ENCODE assay signal across 14 cellular contexts in genomic region chr5:1092122-1092521, GRCh38. TPM values are rescaled to one million over a fixed set of nuclear protein-coding genes. Genes with fewer than 3 reads are reported as not detected.
A peak's percentile ranks its signal among the peaks of the same experiment; 100 is the strongest.
DNase-seq lines count a peak whose midpoint lies in the region; ATAC-seq and TF ChIP-seq lines count a peak whose summit lies in the region.
"Had no signal": no experiment of that assay in that cellular context is flagged by ENCODE, and none has a peak within 500 bp of the region (broad histone marks: within the 10 kb centered on the region; RNA-seq: fewer than 3 reads in every experiment).

No MANE protein-coding gene starts in this region.

- no peak overlapping the region for H3K4me3 ChIP-seq in Panc1 (ENCODE audit: low read depth in 2 of 2, low read length in 2 of 2)
- no peak overlapping the region for H3K4me3 ChIP-seq in hepatocyte
- H3K4me3 ChIP-seq in left lung = no peak overlapping the region
- H3K4me3 ChIP-seq in SJCRH30 = no peak overlapping the region

- no peaks in the 10 kb centered on the region for H3K9me2 ChIP-seq in hepatocyte (replicated peaks; ENCODE audit: insufficient read depth)

- intact Hi-C loops in Panc1 (cut with micrococcal nuclease; ENCODE audit: unreplicated experiment) (no loop called here), left lung (cut with DNase I) (no loop called here)

- H3K79me2 ChIP-seq in hepatocyte = peaks cover 13% of the 10 kb centered on the region

- no peak overlapping the region for H3K4me2 ChIP-seq in hepatocyte

- peak overlapping the region; percentile 45 for H3K27ac Mint-ChIP-seq in T-helper 17 cell
- H3K27ac Mint-ChIP-seq in stimulated activated effector memory CD8-positive, alpha-beta T cell treated with anti-CD3 and anti-CD28 coated beads, Interleukin-12 subunit alpha, Interleukin-12 subunit beta, amount 100 ng/mL, for 72 hours = peak overlapping the region; percentile 37
- H3K27ac Mint-ChIP-seq: CD8-positive, alpha-beta memory T cell had no signal

- H3K36me3 ChIP-seq in Panc1 (ENCODE audit: control insufficient read depth, insufficient read depth, low read length) (peaks cover 24% of the 10 kb centered on the region), hepatocyte (replicated peaks; ENCODE audit: insufficient read depth, low read depth) (no peaks in the 10 kb centered on the region), left lung (peaks cover 0 to 69% of the 10 kb centered on the region in 2 donors), SJCRH30 (no peaks in the 10 kb centered on the region)
- H3K36me3 ChIP-seq: BE2C had no signal

- no peak for TF ChIP-seq CTCF in Panc1 (IDR thresholded peaks at IDR 0.05)
- TF ChIP-seq CTCF in hepatocyte (IDR thresholded peaks at IDR 0.05; ENCODE audit: poor library complexity) = no peak
- no peak for TF ChIP-seq CTCF in GM13976 (IDR thresholded peaks at IDR 0.05; ENCODE audit: borderline replicate concordance, control extremely low read depth, extremely low read depth, insufficient read depth, missing control alignments)
- TF ChIP-seq CTCF in left lung (IDR thresholded peaks at IDR 0.05) = no peak

- H3K4me3 Mint-ChIP-seq in T-helper 17 cell = no peak overlapping the region
- no peak overlapping the region for H3K4me3 Mint-ChIP-seq in stimulated activated effector memory CD8-positive, alpha-beta T cell treated with anti-CD3 and anti-CD28 coated beads, Interleukin-12 subunit alpha, Interleukin-12 subunit beta, amount 100 ng/mL, for 72 hours
- H3K4me3 Mint-ChIP-seq: CD4-positive, CD25-positive, alpha-beta regulatory T cell; CD8-positive, alpha-beta memory T cell; H9 had no signal

- no peaks in the 10 kb centered on the region for H3K9me3 Mint-ChIP-seq in stimulated activated effector memory CD8-positive, alpha-beta T cell treated with anti-CD3 and anti-CD28 coated beads, Interleukin-12 subunit alpha, Interleukin-12 subunit beta, amount 100 ng/mL, for 72 hours
- H3K9me3 Mint-ChIP-seq: CD4-positive, CD25-positive, alpha-beta regulatory T cell; CD8-positive, alpha-beta memory T cell; H9 had no signal

- no peaks in the 10 kb centered on the region for H4K20me1 ChIP-seq in hepatocyte (ENCODE audit: insufficient read depth, poor library complexity, severe bottlenecking)

- no peak overlapping the region for H2AFZ ChIP-seq in hepatocyte

- in situ Hi-C loops in Panc1 (cut with HindIII; ENCODE audit: low pct_unique_long_range_greater_than_20kb, low sequenced_read_pairs) = no loop called here
- in situ Hi-C loops in GM13976 (cut with MboI; ENCODE audit: low sequenced_read_pairs, unreplicated experiment) = no loop called here

- 77% methylated on average over 14 of the region's 14 CpGs for WGBS in hepatocyte (ENCODE audit: low lambda C conversion rate, missing lambda C conversion rate)

- no peaks in the 10 kb centered on the region for H3K27me3 Mint-ChIP-seq in T-helper 17 cell
- H3K27me3 Mint-ChIP-seq: CD4-positive, CD25-positive, alpha-beta regulatory T cell; CD8-positive, alpha-beta memory T cell had no signal

- CTCF ChIA-PET in Panc1 (lab: Charles Lee) = no interaction called here

- H3K27me3 ChIP-seq in Panc1 (ENCODE audit: control insufficient read depth, insufficient read depth, low read length) = no peaks in the 10 kb centered on the region
- no peaks in the 10 kb centered on the region for H3K27me3 ChIP-seq in hepatocyte
- H3K27me3 ChIP-seq in left lung = no peaks in the 10 kb centered on the region
- H3K27me3 ChIP-seq in SJCRH30 = no peaks in the 10 kb centered on the region
- H3K27me3 ChIP-seq: BE2C had no signal

- H3K4me1 ChIP-seq in Panc1 (ENCODE audit: control insufficient read depth, insufficient read depth, low read length) = peaks cover 79% of the 10 kb centered on the region
- H3K4me1 ChIP-seq in hepatocyte (ENCODE audit: insufficient read depth) = peaks cover 15% of the 10 kb centered on the region
- H3K4me1 ChIP-seq in left lung = peaks cover 0 to 7% of the 10 kb centered on the region in 2 donors
- peaks cover 3% of the 10 kb centered on the region; the same call in 1 of the 2 replicates for H3K4me1 ChIP-seq in SJCRH30
- H3K4me1 ChIP-seq: BE2C, Caco-2 had no signal

- ATAC-seq in Panc1 (no peak), T-helper 17 cell (no peak), left lung (no peak)
- no peak for ATAC-seq in stimulated activated effector memory CD8-positive, alpha-beta T cell treated with anti-CD3 and anti-CD28 coated beads, Interleukin-12 subunit alpha, Interleukin-12 subunit beta, amount 100 ng/mL, for 72 hours

- peaks cover 11% of the 10 kb centered on the region for H3K4me1 Mint-ChIP-seq in T-helper 17 cell
- no peaks in the 10 kb centered on the region for H3K4me1 Mint-ChIP-seq in stimulated activated effector memory CD8-positive, alpha-beta T cell treated with anti-CD3 and anti-CD28 coated beads, Interleukin-12 subunit alpha, Interleukin-12 subunit beta, amount 100 ng/mL, for 72 hours

- POLR2A ChIA-PET in Panc1 (lab: Charles Lee) = no interaction called here

- H3K27ac ChIP-seq in Panc1 (ENCODE audit: low read length) = peak overlapping the region; percentile 97
- H3K27ac ChIP-seq in hepatocyte = peak overlapping the region; percentile 70
- no peak overlapping the region for H3K27ac ChIP-seq in left lung
- H3K27ac ChIP-seq in SJCRH30 = no peak overlapping the region

- no peaks in the 10 kb centered on the region for H3K9me3 ChIP-seq in Panc1 (ENCODE audit: control insufficient read depth, insufficient read depth, low read depth, low read length)
- no peaks in the 10 kb centered on the region for H3K9me3 ChIP-seq in T-helper 17 cell (ENCODE audit: control insufficient read depth, low read length, poor library complexity, severe bottlenecking)
- no peaks in the 10 kb centered on the region for H3K9me3 ChIP-seq in hepatocyte (ENCODE audit: low read depth)
- no peaks in the 10 kb centered on the region for H3K9me3 ChIP-seq in left lung
- H3K9me3 ChIP-seq in SJCRH30 (replicated peaks) = no peaks in the 10 kb centered on the region
- H3K9me3 ChIP-seq: BE2C, Caco-2 had no signal

- BruUV-seq in Panc1 (replicated peaks; lab: Mats Ljungman, UMichigan) = no TSS peak

- DNase-seq in Panc1 (ENCODE audit: low read depth, low spot score) = no peak
- DNase-seq in T-helper 17 cell = no peak
- no peak for DNase-seq in hepatocyte (ENCODE audit: low spot score)
- no peak for DNase-seq in stimulated activated effector memory CD8-positive, alpha-beta T cell treated with anti-CD3 and anti-CD28 coated beads, Interleukin-12 subunit alpha, Interleukin-12 subunit beta, amount 100 ng/mL, for 72 hours (ENCODE audit: low spot score in 2 of 2)
- no peak for DNase-seq in GM13976 (ENCODE audit: low spot score)
- no peak for DNase-seq in left lung
- DNase-seq in SJCRH30 = no peak
- DNase-seq: ACHN; BE2C; C1 segment of cervical spinal cord; Caco-2; CD4-positive, CD25-positive, alpha-beta regulatory T cell; CD8-positive, alpha-beta memory T cell; H9 had no signal

- H3K36me3 Mint-ChIP-seq in T-helper 17 cell (ENCODE audit: low read depth) = peaks cover 2% of the 10 kb centered on the region
- peaks cover 5% of the 10 kb centered on the region for H3K36me3 Mint-ChIP-seq in stimulated activated effector memory CD8-positive, alpha-beta T cell treated with anti-CD3 and anti-CD28 coated beads, Interleukin-12 subunit alpha, Interleukin-12 subunit beta, amount 100 ng/mL, for 72 hours

RNA-seq across cellular contexts. Expression of gene SLC12A7, which starts 19.7 kb away (rescaled TPM):
- 297 TPM for total RNA-seq in Panc1 (2021; ENCODE audit: unreplicated experiment)
- 468 TPM for polyA plus RNA-seq in Panc1 (2012; ENCODE audit: insufficient read length)
- total RNA-seq in T-helper 17 cell = 10 to 100 TPM; 36.6 to 88.0 TPM
- total RNA-seq in hepatocyte = 19.7 and 30.2 TPM in 2 replicates
- polyA plus RNA-seq in hepatocyte = 31.3 and 34.3 TPM in 2 replicates
- 10 to 100 TPM; 39.4 to 45.0 TPM for total RNA-seq in left lung
- total RNA-seq in SJCRH30 (2014; rRNA removed; shearing (Covaris generic)) = 11.5 and 12.0 TPM in 2 replicates

Comparison
In these comparisons a context has a peak if more than half of its experiments do, and no peak if none do; other contexts are left out.
1. H3K27ac ChIP-seq: peak in Panc1 (single experiment) and hepatocyte (single experiment); none in left lung (0 of 2) and SJCRH30 (single experiment).